Comparison of ENCODE assay signal across 1 cellular context in the genomic region with DNA sequence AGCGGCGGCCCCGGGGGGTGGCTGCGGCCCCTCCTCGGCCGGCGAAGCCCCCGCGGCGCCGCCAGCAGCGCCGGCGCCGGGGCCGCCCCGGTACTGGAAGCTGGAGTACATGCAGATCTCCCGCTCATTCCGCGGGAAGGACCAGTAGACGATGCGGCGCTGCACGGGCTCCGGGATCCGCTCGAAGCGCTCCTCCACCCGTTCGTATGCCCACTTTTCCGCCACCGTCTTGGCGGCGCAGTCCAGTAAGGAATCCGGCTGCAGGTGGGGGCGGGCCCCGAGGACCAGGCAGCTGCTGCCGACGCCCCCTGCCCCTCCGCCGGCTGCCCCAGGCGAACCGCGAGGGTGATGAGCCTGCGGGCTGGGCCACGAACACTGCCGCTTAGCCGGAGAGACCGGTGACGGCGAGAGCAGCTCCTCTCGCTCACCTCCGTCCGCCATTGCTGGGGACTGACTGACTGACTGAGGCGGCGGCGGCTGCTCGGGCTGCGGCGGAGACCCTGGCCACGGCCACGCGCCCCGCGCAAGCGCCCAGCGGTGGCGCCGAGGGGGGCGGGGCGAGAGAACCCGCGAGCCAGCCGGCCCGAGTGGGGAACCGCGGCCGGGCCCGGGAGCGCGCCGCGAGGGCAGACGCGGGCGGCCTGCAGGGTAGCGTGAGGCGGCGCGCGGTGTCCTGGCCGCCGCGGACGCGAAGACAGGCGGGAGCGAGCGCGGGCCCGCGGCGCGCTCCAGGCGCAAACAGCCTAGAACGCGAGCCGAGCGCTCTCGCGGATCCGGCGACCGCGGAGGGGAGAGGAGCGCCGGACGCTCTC.
A peak's percentile ranks its signal among the peaks of the same experiment; 100 is the strongest.
TF ChIP-seq lines count a peak whose summit lies in the region.

A gene (minus strand): TSS at position 696 of the 812 bp plus-strand sequence. CDS start 255 bp downstream, at position 441.

TF ChIP-seq in H1, 55 proteins besides CTCF, POLR2A, EP300 and RAD21:
- TF ChIP-seq, protein P1, sequence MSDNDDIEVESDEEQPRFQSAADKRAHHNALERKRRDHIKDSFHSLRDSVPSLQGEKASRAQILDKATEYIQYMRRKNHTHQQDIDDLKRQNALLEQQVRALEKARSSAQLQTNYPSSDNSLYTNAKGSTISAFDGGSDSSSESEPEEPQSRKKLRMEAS (IDR thresholded peaks at IDR 0.05), result peak; percentile 34
- TF ChIP-seq SP4 (IDR thresholded peaks at IDR 0.05; ENCODE audit: low read length), result no peak
- TF ChIP-seq POLR2AphosphoS5 (IDR thresholded peaks at IDR 0.05; ENCODE audit: low read depth, low read length), result peak; percentile 34; the same call in 1 of the 2 replicates
- peak; percentile 74 for TF ChIP-seq PHF8 (conservative IDR thresholded peaks at IDR 0.05; ENCODE audit: low read depth, low read length)
- TF ChIP-seq GABPA (IDR thresholded peaks at IDR 0.05; ENCODE audit: borderline replicate concordance, insufficient read depth, low read length), result 0 out of 2 replicates have a peak, but pooled peaks have one; percentile 12
- 0 out of 2 replicates have a peak, but pooled peaks have one; percentile 6 for TF ChIP-seq TEAD4 (IDR thresholded peaks at IDR 0.05; ENCODE audit: low read depth, low read length)
- TF ChIP-seq NANOG (IDR thresholded peaks at IDR 0.05; ENCODE audit: insufficient read depth, low read depth, low read length, poor library complexity, severe bottlenecking), result no peak
- peak; percentile 92 for TF ChIP-seq YY1 (IDR thresholded peaks at IDR 0.05; ENCODE audit: low read depth, low read length)
- TF ChIP-seq, protein P2, sequence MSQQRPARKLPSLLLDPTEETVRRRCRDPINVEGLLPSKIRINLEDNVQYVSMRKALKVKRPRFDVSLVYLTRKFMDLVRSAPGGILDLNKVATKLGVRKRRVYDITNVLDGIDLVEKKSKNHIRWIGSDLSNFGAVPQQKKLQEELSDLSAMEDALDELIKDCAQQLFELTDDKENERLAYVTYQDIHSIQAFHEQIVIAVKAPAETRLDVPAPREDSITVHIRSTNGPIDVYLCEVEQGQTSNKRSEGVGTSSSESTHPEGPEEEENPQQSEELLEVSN (IDR thresholded peaks at IDR 0.05), result peak; percentile 87
- TF ChIP-seq SIRT6 (IDR thresholded peaks at IDR 0.05; ENCODE audit: low read length), result no peak
- no peak for TF ChIP-seq TAF7 (optimal IDR thresholded peaks at IDR 0.05; ENCODE audit: borderline replicate concordance, low read depth, low read length)
- no peak for TF ChIP-seq CHD2 (IDR thresholded peaks at IDR 0.05; ENCODE audit: low read length)
- peak; percentile 91; the same call in 1 of the 2 replicates for TF ChIP-seq RBBP5 (IDR thresholded peaks at IDR 0.05; ENCODE audit: borderline replicate concordance, low read depth, low read length)
- TF ChIP-seq GTF2F1 (IDR thresholded peaks at IDR 0.05; ENCODE audit: borderline replicate concordance, low read depth, low read length), result no peak
- TF ChIP-seq KDM4A (IDR thresholded peaks at IDR 0.05; ENCODE audit: low read depth, low read length, severe bottlenecking), result peak; percentile 97
- peak; percentile 78 for TF ChIP-seq TAF1 (IDR thresholded peaks at IDR 0.05; ENCODE audit: low read depth, low read length)
- TF ChIP-seq JUND (IDR thresholded peaks at IDR 0.05; ENCODE audit: low read length), result no peak
- no peak for TF ChIP-seq HDAC6 (IDR thresholded peaks at IDR 0.05; ENCODE audit: low read depth, low read length)
- no peak for TF ChIP-seq NRF1 (IDR thresholded peaks at IDR 0.05; ENCODE audit: low read depth, low read length)
- TF ChIP-seq ASH2L (IDR thresholded peaks at IDR 0.05; ENCODE audit: low read length), result peak; percentile 32
- peak; percentile 60; the same call in 1 of the 2 replicates for TF ChIP-seq TBP (IDR thresholded peaks at IDR 0.05; ENCODE audit: low read depth, low read length)
- TF ChIP-seq CREB1 (IDR thresholded peaks at IDR 0.05), result 0 out of 2 replicates have a peak, but pooled peaks have one; percentile 45
- TF ChIP-seq CHD1 (IDR thresholded peaks at IDR 0.05; ENCODE audit: low read depth, low read length), result no peak
- TF ChIP-seq SIN3A (conservative IDR thresholded peaks at IDR 0.05 in 1 of 2, IDR thresholded peaks at IDR 0.05 in 1 of 2; ENCODE audit: low read depth in 1 of 2, low read length in 2 of 2), result peak in 1 of 2 experiments; percentile 23; a peak in 1 of 4 replicates
- TF ChIP-seq EGR1 (IDR thresholded peaks at IDR 0.05; ENCODE audit: borderline replicate concordance, low read depth, low read length), result no peak
